In genomic region chr4:158769175-158769831, GRCh38 we compare ENCODE assay signal across 7 cellular contexts. TPM values are rescaled to one million over a fixed set of nuclear protein-coding genes. Genes with fewer than 3 reads are reported as not detected.
A peak's percentile ranks its signal among the peaks of the same experiment; 100 is the strongest.
DNase-seq lines count a peak whose midpoint lies in the region; ATAC-seq and TF ChIP-seq lines count a peak whose summit lies in the region.

No MANE protein-coding gene starts in this region.

- H3K9me3 Mint-ChIP-seq in activated naive CD4-positive, alpha-beta T cell treated with anti-CD3 and anti-CD28 coated beads, Interleukin-2, amount 50 U/mL, for 24 hours = no peaks in the 10 kb centered on the region

- H3K27ac Mint-ChIP-seq in activated naive CD4-positive, alpha-beta T cell treated with anti-CD3 and anti-CD28 coated beads, Interleukin-2, amount 50 U/mL, for 24 hours = peak overlapping the region; percentile 95

- H3K27me3 Mint-ChIP-seq in activated naive CD4-positive, alpha-beta T cell treated with anti-CD3 and anti-CD28 coated beads, Interleukin-2, amount 50 U/mL, for 24 hours = no peaks in the 10 kb centered on the region

- no peaks in the 10 kb centered on the region for H3K36me3 Mint-ChIP-seq in activated naive CD4-positive, alpha-beta T cell treated with anti-CD3 and anti-CD28 coated beads, Interleukin-2, amount 50 U/mL, for 24 hours

- intact Hi-C loops in cardiac septum (cut with DNase I) (loop anchor here (2.0 to 10.0 kb wide), 3 partner anchors 41 to 335 kb away; partner anchors contain the start of gene RAPGEF2), posterior cingulate gyrus (cut with DNase I) (loop anchor here (2.0 to 5.0 kb wide), 3 partner anchors 37 to 335 kb away; no protein-coding TSS in a partner anchor)

- H3K4me3 ChIP-seq in RWPE2 (ENCODE audit: severe bottlenecking) = peak overlapping the region; percentile 97

- H3K36me3 ChIP-seq in RWPE2 (ENCODE audit: low read depth) = no peaks in the 10 kb centered on the region

- peaks cover 14% of the 10 kb centered on the region for H3K4me1 ChIP-seq in RWPE2 (ENCODE audit: insufficient read depth, poor library complexity, severe bottlenecking)

- no peaks in the 10 kb centered on the region for H3K9me3 ChIP-seq in RWPE2 (ENCODE audit: severe bottlenecking)

- no peaks in the 10 kb centered on the region for H3K27me3 ChIP-seq in RWPE2 (ENCODE audit: insufficient read depth, poor library complexity, severe bottlenecking)

- peak; percentile 0 for TF ChIP-seq CTCF in RWPE2 (IDR thresholded peaks at IDR 0.05; ENCODE audit: poor library complexity, severe bottlenecking)

- ATAC-seq in GM18909 (IDR thresholded peaks at IDR 0.05; ENCODE audit: poor library complexity, unreplicated experiment) (peak; percentile 40), HG03060 (IDR thresholded peaks at IDR 0.05; ENCODE audit: low read depth, unreplicated experiment) (peak; percentile 28), RWPE2 (ENCODE audit: low read depth) (peak; percentile 59)

- peaks cover 52% of the 10 kb centered on the region for H3K4me1 Mint-ChIP-seq in activated naive CD4-positive, alpha-beta T cell treated with anti-CD3 and anti-CD28 coated beads, Interleukin-2, amount 50 U/mL, for 24 hours

- H3K4me3 Mint-ChIP-seq in activated naive CD4-positive, alpha-beta T cell treated with anti-CD3 and anti-CD28 coated beads, Interleukin-2, amount 50 U/mL, for 24 hours = peak overlapping the region; percentile 99

- peak; percentile 53 for DNase-seq in RWPE2 (ENCODE audit: low spot score)
- DNase-seq in cardiac septum (ENCODE audit: low spot score) = peak; percentile 77
- peak; percentile 24 to 88 (median 38) for DNase-seq in posterior cingulate gyrus
- no peak for DNase-seq in DMS114 treated with DMSO at 0.1 percent for 48 hours (lab: John Stamatoyannopoulos, UW; ENCODE audit: unreplicated experiment)

- peak overlapping the region; percentile 47 for H3K27ac ChIP-seq in RWPE2 (ENCODE audit: poor library complexity, severe bottlenecking)

RNA-seq across cellular contexts. Expression of gene FNIP2, which starts 0.5 kb away (rescaled TPM):
- total RNA-seq in cardiac septum = 38.5 TPM

RNA-seq across cellular contexts. Expression of gene PPID, which starts 46.1 kb away (rescaled TPM):
- total RNA-seq in cardiac septum = 31.9 TPM
